In the genomic region with DNA sequence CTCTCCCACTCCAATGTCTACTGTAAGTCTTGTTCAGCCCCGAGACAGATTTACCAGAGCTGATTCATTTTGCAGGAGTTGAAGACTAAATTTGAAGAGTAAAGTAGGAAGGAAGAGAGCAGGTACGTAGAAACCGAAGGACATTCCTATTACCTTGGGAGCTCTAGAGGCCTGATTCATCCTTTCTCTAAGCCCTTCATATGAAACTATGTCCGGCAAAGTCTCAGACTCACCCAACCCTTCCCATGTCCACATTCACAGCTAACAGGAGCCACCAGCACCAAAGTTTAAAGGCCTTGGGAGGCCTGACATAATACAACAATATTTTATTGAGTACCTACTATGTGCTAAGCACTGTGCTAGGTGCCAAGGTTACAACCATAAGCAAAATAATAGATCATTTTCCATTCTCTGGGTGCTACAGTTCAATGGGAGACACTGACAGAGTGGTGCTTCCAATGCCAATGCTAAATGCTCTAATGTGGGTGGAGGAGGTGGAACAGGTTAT, we compare ENCODE assay signal across 10 cellular contexts.
DNase-seq lines count a peak whose midpoint lies in the region; ATAC-seq and TF ChIP-seq lines count a peak whose summit lies in the region.
"Had no signal": no experiment of that assay in that cellular context is flagged by ENCODE, and none has a peak within 500 bp of the region (broad histone marks: within the 10 kb centered on the region; RNA-seq: fewer than 3 reads in every experiment).

No MANE protein-coding gene starts in this region.

- intact Hi-C loops in activated CD8-positive, alpha-beta T cell treated with anti-CD3 and anti-CD28 coated beads for 36 hours (cut with micrococcal nuclease), result loop anchor here (1.0 to 2.0 kb wide), 3 partner anchors 32 to 75 kb away; no protein-coding TSS in a partner anchor

- DNase-seq in activated T-cell treated with anti-CD3 and anti-CD28 coated beads, Interleukin-2, amount 50 U/mL, for 4 hours, result no peak
- no peak for DNase-seq in activated T-cell treated with anti-CD3 and anti-CD28 coated beads, Interleukin-2, amount 50 U/mL, for 48 hours
- no peak for DNase-seq in activated CD8-positive, alpha-beta T cell treated with anti-CD3 and anti-CD28 coated beads for 36 hours
- DNase-seq in thoracic aorta (ENCODE audit: low spot score) (no peak), LoVo (ENCODE audit: low spot score) (no peak), retina (no peak)
- DNase-seq: NCI-H524 had no signal

- no peaks in the 10 kb centered on the region for H3K36me3 Mint-ChIP-seq in activated T-cell treated with anti-CD3 and anti-CD28 coated beads, Interleukin-2, amount 50 U/mL, for 4 hours (ENCODE audit: insufficient read depth)
- no peaks in the 10 kb centered on the region for H3K36me3 Mint-ChIP-seq in activated CD8-positive, alpha-beta T cell treated with anti-CD3 and anti-CD28 coated beads for 36 hours (ENCODE audit: low read depth)

- H3K4me3 ChIP-seq in iPS-15b (ENCODE audit: low read depth, low read length), result no peak overlapping the region
- H3K4me3 ChIP-seq in thoracic aorta, result no peak overlapping the region

- peak overlapping the region; percentile 77 to 91 for H3K27ac ChIP-seq in thoracic aorta

- H3K27ac Mint-ChIP-seq in activated CD8-positive, alpha-beta T cell treated with anti-CD3 and anti-CD28 coated beads for 36 hours, result peak overlapping the region; percentile 96

- peak overlapping the region; percentile 28 for H3K9ac ChIP-seq in iPS-15b (ENCODE audit: low read depth, low read length)

- no peaks in the 10 kb centered on the region for H3K27me3 ChIP-seq in iPS-15b (ENCODE audit: control insufficient read depth, insufficient read depth, low read length)
- H3K27me3 ChIP-seq in thoracic aorta (replicated peaks; ENCODE audit: insufficient read depth), result no peaks in the 10 kb centered on the region

- H3K4me1 Mint-ChIP-seq in activated T-cell treated with anti-CD3 and anti-CD28 coated beads, Interleukin-2, amount 50 U/mL, for 4 hours (ENCODE audit: low read depth), result peaks cover 22% of the 10 kb centered on the region
- peaks cover 32% of the 10 kb centered on the region for H3K4me1 Mint-ChIP-seq in activated CD8-positive, alpha-beta T cell treated with anti-CD3 and anti-CD28 coated beads for 36 hours (ENCODE audit: low read depth)

- TF ChIP-seq CTCF in activated CD8-positive, alpha-beta T cell treated with anti-CD3 and anti-CD28 coated beads for 36 hours (IDR thresholded peaks at IDR 0.05), result no peak
- no peak for TF ChIP-seq CTCF in thoracic aorta (IDR thresholded peaks at IDR 0.05)

- peaks cover 21% of the 10 kb centered on the region for H3K4me1 ChIP-seq in iPS-15b (ENCODE audit: control insufficient read depth, insufficient read depth, low read length)
- H3K4me1 ChIP-seq in thoracic aorta (ENCODE audit: control insufficient read depth in 1 of 2, low read depth in 2 of 2), result peaks cover 17 to 22% of the 10 kb centered on the region in 2 donors

- peak overlapping the region; percentile 20 for H3K4me3 Mint-ChIP-seq in activated T-cell treated with anti-CD3 and anti-CD28 coated beads, Interleukin-2, amount 50 U/mL, for 4 hours
- no peak overlapping the region for H3K4me3 Mint-ChIP-seq in activated CD8-positive, alpha-beta T cell treated with anti-CD3 and anti-CD28 coated beads for 36 hours

- no peak for ATAC-seq in activated T-cell treated with anti-CD3 and anti-CD28 coated beads, Interleukin-2, amount 50 U/mL, for 4 hours
- no peak for ATAC-seq in activated CD8-positive, alpha-beta T cell treated with anti-CD3 and anti-CD28 coated beads for 36 hours
- ATAC-seq in thoracic aorta (ENCODE audit: insufficient number of reproducible peaks, low FRiP score, low read depth) (no peak), GM21576 (IDR thresholded peaks at IDR 0.05; ENCODE audit: unreplicated experiment) (no peak)

- CTCF ChIA-PET in activated CD8-positive, alpha-beta T cell treated with anti-CD3 and anti-CD28 coated beads for 36 hours (lab: Charles Lee), result interaction anchor here (1.2 to 2.6 kb wide), 5 partner anchors 11 to 162 kb away, joined by 3 to 17 read pairs (median 4); partner anchors contain the start of gene PHLDA1

- POLR2A ChIA-PET in activated CD8-positive, alpha-beta T cell treated with anti-CD3 and anti-CD28 coated beads for 36 hours (lab: Charles Lee), result interaction anchor here (0.8 to 5.5 kb wide), 7 partner anchors 11 to 87 kb away, joined by 3 to 25 read pairs (median 4); partner anchors contain the start of gene PHLDA1

- no peaks in the 10 kb centered on the region for H3K9me3 Mint-ChIP-seq in activated T-cell treated with anti-CD3 and anti-CD28 coated beads, Interleukin-2, amount 50 U/mL, for 4 hours
- H3K9me3 Mint-ChIP-seq in activated CD8-positive, alpha-beta T cell treated with anti-CD3 and anti-CD28 coated beads for 36 hours, result no peaks in the 10 kb centered on the region

- H3K27me3 Mint-ChIP-seq in activated T-cell treated with anti-CD3 and anti-CD28 coated beads, Interleukin-2, amount 50 U/mL, for 4 hours (ENCODE audit: low read depth), result no peaks in the 10 kb centered on the region
- H3K27me3 Mint-ChIP-seq in activated CD8-positive, alpha-beta T cell treated with anti-CD3 and anti-CD28 coated beads for 36 hours, result no peaks in the 10 kb centered on the region
- H3K27me3 Mint-ChIP-seq: progenitor cell of endocrine pancreas had no signal

- H3K9me3 ChIP-seq in iPS-15b (ENCODE audit: control insufficient read depth, insufficient read depth, low read length) (peaks cover 2% of the 10 kb centered on the region), thoracic aorta (no peaks in the 10 kb centered on the region)

- no peaks in the 10 kb centered on the region for H3K36me3 ChIP-seq in iPS-15b (ENCODE audit: control insufficient read depth, insufficient read depth, low read length)
- no peaks in the 10 kb centered on the region for H3K36me3 ChIP-seq in thoracic aorta
